Comparison of ENCODE assay signal across 21 cellular contexts in the genomic region with DNA sequence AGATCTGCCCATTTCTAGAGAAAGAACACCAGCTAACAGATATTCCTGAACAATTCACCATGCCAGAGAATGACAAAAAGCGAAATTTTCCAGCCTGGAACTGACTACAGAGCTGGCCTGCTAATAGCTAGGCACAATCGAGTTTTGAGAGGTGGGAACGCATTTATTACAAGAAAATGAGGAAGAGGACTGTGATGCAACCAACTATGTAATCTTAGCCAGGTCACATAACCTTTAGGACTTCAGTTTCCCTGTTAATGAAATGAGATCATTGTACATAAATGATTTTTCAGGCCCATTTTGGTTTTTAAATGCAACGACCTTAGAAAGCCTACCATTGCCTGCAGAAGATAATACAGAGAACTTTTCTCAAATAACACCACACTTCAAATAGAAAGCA.
"Had no signal": no experiment of that assay in that cellular context is flagged by ENCODE, and none has a peak within 500 bp of the region (broad histone marks: within the 10 kb centered on the region; RNA-seq: fewer than 3 reads in every experiment).

No MANE protein-coding gene starts in this region.

- DNase-seq: effector CD8-positive, alpha-beta T cell; foreskin melanocyte; glutamatergic neuron; heart right ventricle; hippocampal formation; left cardiac atrium; left lung; mesenchymal stem cell; mucosa of descending colon; naive B cell; stimulated activated CD4-positive, alpha-beta T cell treated with anti-CD3 and anti-CD28 coated beads, Interleukin-12 subunit alpha, Interleukin-12 subunit beta, amount 100 ng/mL, for 4 hours; stimulated activated CD4-positive, alpha-beta T cell treated with anti-CD3 and anti-CD28 coated beads, Interleukin-1b, Interleukin-23, amount 100 ng/mL, for 48 hours; stimulated activated CD4-positive, alpha-beta T cell treated with anti-CD3 and anti-CD28 coated beads, Interleukin-4, amount 100 ng/mL, for 1 hour; stimulated activated CD8-positive, alpha-beta memory T cell treated with anti-CD3 and anti-CD28 coated beads, Interleukin-4, amount 100 ng/mL, for 48 hours; stimulated activated naive CD4-positive, alpha-beta T cell; stimulated activated naive CD8-positive, alpha-beta T cell treated with anti-CD3 and anti-CD28 coated beads, Interleukin-15, amount 100 ng/mL, for 72 hours; transverse colon; upper lobe of right lung; uterus had no signal

- ATAC-seq: heart right ventricle; left cardiac atrium; left lung; mucosa of descending colon; natural killer cell treated with Interleukin-12 subunit alpha and Interleukin-12 subunit beta and Interleukin-15 and Interleukin-18, amount 100 ng/mL, for 72 hours; sciatic nerve; stimulated activated naive CD8-positive, alpha-beta T cell treated with anti-CD3 and anti-CD28 coated beads, Interleukin-15, amount 100 ng/mL, for 72 hours; upper lobe of right lung had no signal
